18 cellular contexts compared by ENCODE assay signal in the genomic region with DNA sequence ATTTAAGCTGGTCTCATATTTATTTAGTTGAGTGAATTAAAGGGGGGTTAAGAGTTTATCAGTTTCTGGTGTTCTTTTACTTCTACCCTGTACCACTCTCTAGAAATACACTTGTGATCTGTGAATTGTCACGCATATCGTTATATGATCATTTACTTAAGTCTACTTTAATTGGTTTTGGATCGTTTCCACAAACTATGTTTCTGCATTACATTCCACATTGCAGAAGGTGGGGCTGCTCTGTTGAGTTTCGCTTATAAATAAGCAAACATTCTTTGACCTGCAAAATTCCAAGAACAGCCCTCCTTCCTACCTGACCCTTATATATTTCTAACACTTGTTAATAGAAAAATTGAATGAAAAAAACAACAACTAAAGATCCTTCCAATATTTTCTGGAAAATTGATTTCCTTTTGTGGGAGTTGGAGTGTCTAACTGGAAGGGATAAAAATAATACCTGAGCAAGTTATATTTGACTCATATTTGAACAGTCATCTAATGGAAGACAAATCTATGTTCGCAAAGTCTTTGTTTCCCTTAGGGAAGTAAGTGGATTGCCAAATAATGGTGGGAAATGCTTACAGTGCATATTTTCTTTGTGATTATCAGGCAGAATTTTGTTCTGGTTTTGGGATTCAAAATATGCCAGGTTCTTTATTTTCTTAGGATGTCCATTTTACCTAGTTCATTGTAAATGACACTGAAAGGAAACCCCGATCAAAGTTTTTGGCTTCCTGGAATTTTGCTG.
DNase-seq lines count a peak whose midpoint lies in the region; ATAC-seq and TF ChIP-seq lines count a peak whose summit lies in the region.
"Had no signal": no experiment of that assay in that cellular context is flagged by ENCODE, and none has a peak within 500 bp of the region (broad histone marks: within the 10 kb centered on the region; RNA-seq: fewer than 3 reads in every experiment).

No MANE protein-coding gene starts in this region.

- H3K27ac ChIP-seq in epithelial cell of prostate = no peak overlapping the region
- H3K27ac ChIP-seq: 22Rv1, KMS-11 had no signal

- DNase-seq in DMS 273 (lab: John Stamatoyannopoulos, UW; ENCODE audit: unreplicated experiment) (peak; percentile 11), DMS 273 treated with DMSO at 0.1 percent for 48 hours (lab: John Stamatoyannopoulos, UW) (no peak), NCI-H69 (lab: John Stamatoyannopoulos, UW) (peak; percentile 17), epithelial cell of prostate (ENCODE audit: low read depth, low spot score) (peak; percentile 22), retinal pigment epithelial cell (ENCODE audit: low read depth) (peak; percentile 87), KBM-7 (no peak), Kasumi-1 (lab: John Stamatoyannopoulos, UW) (no peak)
- DNase-seq: BE2C; CD4-positive, alpha-beta T cell; DMS79 treated with DMSO at 0.1 percent for 48 hours; HCEC 1CT; MM.1S; NCI-H1417; NCI-H1930; NCI-H774 had no signal

- no peak overlapping the region for H3K4me3 ChIP-seq in retinal pigment epithelial cell (ENCODE audit: low read length)

- no peak for TF ChIP-seq CTCF in retinal pigment epithelial cell (conservative IDR thresholded peaks at IDR 0.05; ENCODE audit: low read depth, low read length)

- ATAC-seq in GM21723 (IDR thresholded peaks at IDR 0.05; ENCODE audit: unreplicated experiment) = no peak

- in situ Hi-C loops in KBM-7 (cut with MboI; ENCODE audit: low pct_unique_long_range_greater_than_20kb, low sequenced_read_pairs) = no loop called here

Comparison
In these comparisons a context has a peak if more than half of its experiments do, and no peak if none do; other contexts are left out.
1. DNase-seq: peak in DMS 273 (single experiment), NCI-H69 (single experiment), epithelial cell of prostate (single experiment) and retinal pigment epithelial cell (single experiment); none in DMS 273 treated with DMSO at 0.1 percent for 48 hours (single experiment), KBM-7 (single experiment) and Kasumi-1 (0 of 2).